In genomic region chr1:204650911-204651570, GRCh38 we compare ENCODE assay signal across 26 cellular contexts. TPM values are rescaled to one million over a fixed set of nuclear protein-coding genes. Genes with fewer than 3 reads are reported as not detected.
A peak's percentile ranks its signal among the peaks of the same experiment; 100 is the strongest.
DNase-seq lines count a peak whose midpoint lies in the region; ATAC-seq and TF ChIP-seq lines count a peak whose summit lies in the region.
"Had no signal": no experiment of that assay in that cellular context is flagged by ENCODE, and none has a peak within 500 bp of the region (broad histone marks: within the 10 kb centered on the region; RNA-seq: fewer than 3 reads in every experiment).

No MANE protein-coding gene starts in this region.

- H3K79me2 ChIP-seq in neural progenitor cell (ENCODE audit: low read depth): no peaks in the 10 kb centered on the region

- H3K27ac ChIP-seq in HEK293 (ENCODE audit: extremely low read depth, low read depth, low read length): no peak overlapping the region
- H3K27ac ChIP-seq in neural progenitor cell: no peak overlapping the region
- no peak overlapping the region for H3K27ac ChIP-seq in RWPE1
- H3K27ac ChIP-seq: HL-60, PC-9, SJSA1, thoracic aorta had no signal

- H4K20me1 ChIP-seq in neural progenitor cell (ENCODE audit: low read depth): peaks cover 39% of the 10 kb centered on the region

- no peak overlapping the region for H3K4me3 Mint-ChIP-seq in neural progenitor cell
- H3K4me3 Mint-ChIP-seq: stimulated activated effector memory CD8-positive, alpha-beta T cell treated with anti-CD3 and anti-CD28 coated beads, Interleukin-12 subunit alpha, Interleukin-12 subunit beta, amount 100 ng/mL, for 72 hours had no signal

- H3K27me3 Mint-ChIP-seq in neural progenitor cell (ENCODE audit: insufficient read depth, low read depth): peaks cover 12% of the 10 kb centered on the region

- H3K36me3 ChIP-seq in HEK293 (ENCODE audit: control insufficient read depth in 2 of 2, insufficient read depth in 1 of 2, low read length in 2 of 2): no peaks in the 10 kb centered on the region
- no peaks in the 10 kb centered on the region for H3K36me3 ChIP-seq in neural progenitor cell
- H3K36me3 ChIP-seq: esophagus muscularis mucosa, SJSA1, thoracic aorta had no signal

- POLR2A ChIA-PET in HEK293 (lab: Yijun Ruan, JAX): no interaction called here
- POLR2A ChIA-PET in RWPE1 (lab: Yijun Ruan, JAX; ENCODE audit: low non-redundant PET): no interaction called here

- DNase-seq in COLO668 (lab: John Stamatoyannopoulos, UW; ENCODE audit: unreplicated experiment) (peak; percentile 25), cerebellar cortex (ENCODE audit: low spot score) (peak; percentile 67), neural progenitor cell (ENCODE audit: low spot score) (no peak), RWPE1 (ENCODE audit: low spot score) (no peak), hippocampal formation (lab: John Stamatoyannopoulos, UW) (no peak)
- DNase-seq: activated CD4-positive, alpha-beta T cell treated with anti-CD3 and anti-CD28 coated beads, Interleukin-2, amount 50 U/mL, for 48 hours; activated naive CD4-positive, alpha-beta T cell; AML-193; amygdala; effector CD4-positive, alpha-beta T cell; GDM1; midbrain; NCI-H1930; NCI-H748 treated with DMSO at 0.1 percent for 48 hours; PC-9; stimulated activated CD4-positive, alpha-beta T cell treated with anti-CD3 and anti-CD28 coated beads, Interleukin-15, amount 100 ng/mL, for 24 hours; T-helper 2 cell had no signal

- peaks cover 44% of the 10 kb centered on the region for H3K4me1 Mint-ChIP-seq in neural progenitor cell

- no peak overlapping the region for H3K9ac ChIP-seq in neural progenitor cell

- ATAC-seq in GM21723 (IDR thresholded peaks at IDR 0.05; ENCODE audit: unreplicated experiment): no peak
- ATAC-seq: GM12878, left lobe of liver had no signal

- TF ChIP-seq CTCF in HEK293 (tag by site-specific recombination; IDR thresholded peaks at IDR 0.05) (no peak), neural progenitor cell (IDR thresholded peaks at IDR 0.05) (no peak), RWPE1 (conservative IDR thresholded peaks at IDR 0.05; ENCODE audit: low read depth) (no peak)

- peaks cover 3% of the 10 kb centered on the region; the same call in 1 of the 2 replicates for H3K4me1 ChIP-seq in HEK293 (ENCODE audit: control insufficient read depth, insufficient read depth, low read length)
- H3K4me1 ChIP-seq in neural progenitor cell: peaks cover 30% of the 10 kb centered on the region

- no peak overlapping the region for H3K4me2 ChIP-seq in neural progenitor cell
- H3K4me2 ChIP-seq: PC-9 had no signal

- CTCF ChIA-PET in HEK293 (lab: Yijun Ruan, JAX) (interaction anchor here (0.7 to 1.6 kb wide), 5 partner anchors 96 to 708 kb away, joined by 3 to 5 read pairs (median 4); no protein-coding TSS in a partner anchor), RWPE1 (lab: Yijun Ruan, JAX) (interaction anchor here (0.6 to 6.0 kb wide), 2 partner anchors 39 to 156 kb away, joined by 5 to 41 read pairs; no protein-coding TSS in a partner anchor)

- no peaks in the 10 kb centered on the region for H3K36me3 Mint-ChIP-seq in neural progenitor cell
- H3K36me3 Mint-ChIP-seq: stimulated activated effector memory CD8-positive, alpha-beta T cell treated with anti-CD3 and anti-CD28 coated beads, Interleukin-12 subunit alpha, Interleukin-12 subunit beta, amount 100 ng/mL, for 72 hours had no signal

- peaks cover 18% of the 10 kb centered on the region for H3K27me3 ChIP-seq in neural progenitor cell
- H3K27me3 ChIP-seq: esophagus muscularis mucosa had no signal

- H3K9me3 Mint-ChIP-seq in neural progenitor cell: no peaks in the 10 kb centered on the region
- H3K9me3 Mint-ChIP-seq: stimulated activated effector memory CD8-positive, alpha-beta T cell treated with anti-CD3 and anti-CD28 coated beads, Interleukin-12 subunit alpha, Interleukin-12 subunit beta, amount 100 ng/mL, for 72 hours had no signal

- H3K9me3 ChIP-seq in HEK293 (ENCODE audit: control insufficient read depth, insufficient read depth, low read depth, low read length) (no peaks in the 10 kb centered on the region), neural progenitor cell (ENCODE audit: low read depth) (no peaks in the 10 kb centered on the region)
- H3K9me3 ChIP-seq: esophagus muscularis mucosa, SJSA1, thoracic aorta had no signal

- peaks cover 14% of the 10 kb centered on the region for H3F3A ChIP-seq in neural progenitor cell (ENCODE audit: low read depth)

- H3K4me3 ChIP-seq in HEK293 (ENCODE audit: low read depth, low read length) (no peak overlapping the region), neural progenitor cell (no peak overlapping the region)
- H3K4me3 ChIP-seq: esophagus muscularis mucosa, GM12878, PC-9, SJSA1, thoracic aorta had no signal

- H3K27ac Mint-ChIP-seq in neural progenitor cell: peak overlapping the region; percentile 27
- H3K27ac Mint-ChIP-seq: stimulated activated effector memory CD8-positive, alpha-beta T cell treated with anti-CD3 and anti-CD28 coated beads, Interleukin-12 subunit alpha, Interleukin-12 subunit beta, amount 100 ng/mL, for 72 hours had no signal

- no peak overlapping the region for H2AFZ ChIP-seq in neural progenitor cell (replicated peaks)
- H2AFZ ChIP-seq: PC-9 had no signal

TF ChIP-seq in HEK293, 187 proteins besides CTCF, POLR2A, EP300 and RAD21:
- TF ChIP-seq FEZF1 (tag by site-specific recombination; IDR thresholded peaks at IDR 0.05): peak; percentile 61
- TF ChIP-seq ZBTB17 (tag by site-specific recombination; IDR thresholded peaks at IDR 0.05): peak; percentile 66
- TF ChIP-seq ZXDB (tag by site-specific recombination; IDR thresholded peaks at IDR 0.05): no peak
- TF ChIP-seq ZBTB6 (tag by site-specific recombination; IDR thresholded peaks at IDR 0.05): no peak
- peak; percentile 68 for TF ChIP-seq OSR2 (tag by site-specific recombination; IDR thresholded peaks at IDR 0.05)
- peak; percentile 41 for TF ChIP-seq ZIC2 (tag by site-specific recombination; IDR thresholded peaks at IDR 0.05)
- TF ChIP-seq SP7 (tag by site-specific recombination; IDR thresholded peaks at IDR 0.05): peak; percentile 30; the same call in 1 of the 2 replicates
- TF ChIP-seq ZNF600 (tag by site-specific recombination; IDR thresholded peaks at IDR 0.05): peak; percentile 85
- TF ChIP-seq ZNF704 (tag by site-specific recombination; IDR thresholded peaks at IDR 0.05): no peak
- TF ChIP-seq SCRT2 (tag by site-specific recombination; IDR thresholded peaks at IDR 0.05): peak; percentile 87

RNA-seq across cellular contexts. Expression of gene LRRN2, which starts 34.5 kb away (rescaled TPM):
- total RNA-seq in neural progenitor cell (ENCODE audit: low replicate concordance): 1.9 and 7.2 TPM in 2 replicates
- total RNA-seq: GM12878, SJSA1 had no signal

Comparison
In these comparisons a context has a peak if more than half of its experiments do, and no peak if none do; other contexts are left out.
1. DNase-seq: peak in COLO668 (single experiment) and cerebellar cortex (single experiment); none in neural progenitor cell (single experiment), RWPE1 (single experiment) and hippocampal formation (0 of 2).